8 cellular contexts compared by ENCODE assay signal in the genomic region with DNA sequence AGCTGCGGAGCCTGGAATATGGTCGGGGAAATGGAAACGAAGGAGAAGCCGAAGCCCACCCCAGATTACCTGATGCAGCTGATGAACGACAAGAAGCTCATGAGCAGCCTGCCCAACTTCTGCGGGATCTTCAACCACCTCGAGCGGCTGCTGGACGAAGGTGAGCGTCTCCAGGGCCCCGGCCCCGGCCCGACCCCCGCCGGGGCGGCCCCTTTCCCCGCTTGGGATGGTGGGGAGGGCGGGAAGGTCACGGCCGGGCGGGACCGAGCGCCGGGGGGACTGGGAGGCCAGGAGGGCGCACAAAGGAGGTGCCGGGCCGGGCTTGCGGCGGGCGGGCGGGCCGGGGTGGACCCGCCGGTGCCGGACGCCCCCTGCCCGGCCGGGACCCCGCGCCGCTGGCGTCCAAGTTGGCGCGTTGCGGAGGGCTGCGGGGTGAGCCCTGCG. TPM values are rescaled to one million over a fixed set of nuclear protein-coding genes. Genes with fewer than 3 reads are reported as not detected.
A peak's percentile ranks its signal among the peaks of the same experiment; 100 is the strongest.
DNase-seq lines count a peak whose midpoint lies in the region; ATAC-seq and TF ChIP-seq lines count a peak whose summit lies in the region.

No MANE protein-coding gene starts in this region.

- peak overlapping the region; percentile 86 for H3K9ac ChIP-seq in mucosa of stomach (ENCODE audit: low read length)

- H3K27ac ChIP-seq in RWPE1 = peak overlapping the region; percentile 100

- H3K4me3 ChIP-seq in BJ (ENCODE audit: low read depth, low read length) (peak overlapping the region; percentile 94), mucosa of stomach (ENCODE audit: low read length) (no peak overlapping the region)

- H3K4me1 ChIP-seq in mucosa of stomach (ENCODE audit: control insufficient read depth, insufficient read depth, low read length) = peaks cover 10% of the 10 kb centered on the region

- DNase-seq in BJ (ENCODE audit: low read depth) (no peak), RWPE1 (ENCODE audit: low spot score) (no peak), COLO829 (ENCODE audit: low spot score) (no peak)
- peak; percentile 34 for DNase-seq in central memory CD4-positive, alpha-beta T cell
- DNase-seq in effector CD8-positive, alpha-beta T cell (lab: John Stamatoyannopoulos, UW) = no peak

- POLR2A ChIA-PET in BJ (lab: Charles Lee) = interaction anchor here (0.7 kb wide), 1 partner anchor 344 kb away, joined by 3 read pairs; no protein-coding TSS in a partner anchor
- POLR2A ChIA-PET in RWPE1 (lab: Yijun Ruan, JAX; ENCODE audit: low non-redundant PET) = no interaction called here

- CTCF ChIA-PET in BJ (lab: Yijun Ruan, JAX) = no interaction called here
- CTCF ChIA-PET in RWPE1 (lab: Yijun Ruan, JAX) = interaction anchor here (1.6 kb wide), 1 partner anchor 541 kb away, joined by 3 read pairs; no protein-coding TSS in a partner anchor

- ATAC-seq in GM21447 (IDR thresholded peaks at IDR 0.05; ENCODE audit: unreplicated experiment) (peak; percentile 0), HG02840 (IDR thresholded peaks at IDR 0.05; ENCODE audit: low FRiP score, unreplicated experiment) (no peak)

- no peaks in the 10 kb centered on the region for H3K9me3 ChIP-seq in mucosa of stomach (ENCODE audit: control insufficient read depth, low read length)

- TF ChIP-seq CTCF in BJ (IDR thresholded peaks at IDR 0.05; ENCODE audit: insufficient read depth, low read depth, low read length) (no peak), RWPE1 (conservative IDR thresholded peaks at IDR 0.05; ENCODE audit: low read depth) (no peak)

- H3K36me3 ChIP-seq in BJ (ENCODE audit: control insufficient read depth, insufficient read depth, low read length) = no peaks in the 10 kb centered on the region
- H3K36me3 ChIP-seq in mucosa of stomach (ENCODE audit: control insufficient read depth, insufficient read depth, low read length) = no peaks in the 10 kb centered on the region

- no peaks in the 10 kb centered on the region for H3K27me3 ChIP-seq in BJ (ENCODE audit: control insufficient read depth, insufficient read depth, low read length)
- H3K27me3 ChIP-seq in mucosa of stomach (ENCODE audit: control insufficient read depth, insufficient read depth, low read length) = no peaks in the 10 kb centered on the region

RNA-seq across cellular contexts. Expression of a gene that starts 0.7 kb away (rescaled TPM):
- polyA plus RNA-seq in BJ (2011; rRNA removed) = 114 and 143 TPM in 2 replicates
- 158 and 228 TPM in 2 replicates for polyA minus RNA-seq in BJ (2011; rRNA and poly(A)+ RNA removed)
